ENCODE assay signal across 11 cellular contexts in genomic region chr6:41366150-41366549, GRCh38. TPM values are rescaled to one million over a fixed set of nuclear protein-coding genes. Genes with fewer than 3 reads are reported as not detected.
"Had no signal": no experiment of that assay in that cellular context is flagged by ENCODE, and none has a peak within 500 bp of the region (broad histone marks: within the 10 kb centered on the region; RNA-seq: fewer than 3 reads in every experiment).

No MANE protein-coding gene starts in this region.

- H3K27ac Mint-ChIP-seq: GM23338, H9, HFFc6 had no signal

- H3K4me3 Mint-ChIP-seq: GM23338, H9, HFFc6 had no signal

- H3K4me3 ChIP-seq: GM23248, GM23338, HAP-1 had no signal

- FAIRE-seq: H1, H54 had no signal

- H3K9ac ChIP-seq: GM23248 had no signal

- DNase-seq: GM23248, GOT3, H7, H9, HCEC 1CT, HFFc6 had no signal

- H3K36me3 ChIP-seq: HAP-1 had no signal

- H2AFZ ChIP-seq: GM23248, GM23338 had no signal

- H3K4me2 ChIP-seq: GM23338 had no signal

- H3K27ac ChIP-seq: GM23248 had no signal

RNA-seq across cellular contexts. Expression of gene NCR2, which starts 30.7 kb away (rescaled TPM):
- total RNA-seq: GM23248, GM23338, H1, H4, H7, H9, HFFc6 had no signal
- polyA plus RNA-seq: GM23248, GM23338, H1 had no signal
